8 cellular contexts compared by ENCODE assay signal in genomic region chr22:31749636-31750364, GRCh38.
DNase-seq lines count a peak whose midpoint lies in the region; ATAC-seq and TF ChIP-seq lines count a peak whose summit lies in the region.

TSS of gene PRR14L (minus strand) at chr22:31750132. CDS start at chr22:31738860, 11,272 bp downstream.

- TF ChIP-seq EP300 in Ishikawa (IDR thresholded peaks at IDR 0.05; ENCODE audit: borderline replicate concordance): peak; percentile 83

- TF ChIP-seq RAD21 in Ishikawa (IDR thresholded peaks at IDR 0.05; ENCODE audit: low read depth): no peak

- peak; percentile 91 for DNase-seq in DMS114 treated with DMSO at 0.1 percent for 48 hours (lab: John Stamatoyannopoulos, UW; ENCODE audit: unreplicated experiment)
- peak; percentile 81 for DNase-seq in OCI-M2 (lab: John Stamatoyannopoulos, UW; ENCODE audit: unreplicated experiment)
- DNase-seq in activated T-cell treated with anti-CD3 and anti-CD28 coated beads for 4 hours: peak; percentile 100
- peak; percentile 76 for DNase-seq in epidermal melanocyte (ENCODE audit: insufficient read length, low spot score)
- DNase-seq in middle frontal gyrus (ENCODE audit: extremely low spot score, low spot score): peak; percentile 92
- peak; percentile 99 for DNase-seq in stimulated activated CD8-positive, alpha-beta memory T cell treated with anti-CD3 and anti-CD28 coated beads, Interleukin-2, amount 100 ng/mL, for 1 hour (ENCODE audit: low read depth in 2 of 2)

- peak; percentile 54 for ATAC-seq in GM21576 (IDR thresholded peaks at IDR 0.05; ENCODE audit: unreplicated experiment)

TF ChIP-seq in Ishikawa, 13 proteins besides CTCF, POLR2A, EP300 and RAD21:
- TF ChIP-seq USF1 (IDR thresholded peaks at IDR 0.05) (0 out of 2 replicates have a peak, but pooled peaks have one; percentile 28), YY1 (IDR thresholded peaks at IDR 0.05; ENCODE audit: low read depth) (peak; percentile 68), EGR1 (IDR thresholded peaks at IDR 0.05) (peak; percentile 99), TCF12 (IDR thresholded peaks at IDR 0.05; ENCODE audit: low read depth) (0 out of 2 replicates have a peak, but pooled peaks have one; percentile 54), REST (IDR thresholded peaks at IDR 0.05; ENCODE audit: low read depth) (no peak), FOXM1 (IDR thresholded peaks at IDR 0.05; ENCODE audit: borderline replicate concordance, low read depth) (no peak), CEBPB (IDR thresholded peaks at IDR 0.05) (no peak), ZBTB7A (IDR thresholded peaks at IDR 0.05; ENCODE audit: low read depth) (peak; percentile 73; the same call in 1 of the 2 replicates), CREB1 (IDR thresholded peaks at IDR 0.05; ENCODE audit: low read depth) (no peak), TAF1 (IDR thresholded peaks at IDR 0.05; ENCODE audit: low read depth) (peak; percentile 97), TEAD4 (IDR thresholded peaks at IDR 0.05) (no peak), NFIC (IDR thresholded peaks at IDR 0.05) (0 out of 2 replicates have a peak, but pooled peaks have one; percentile 7)
- TF ChIP-seq, protein P1, sequence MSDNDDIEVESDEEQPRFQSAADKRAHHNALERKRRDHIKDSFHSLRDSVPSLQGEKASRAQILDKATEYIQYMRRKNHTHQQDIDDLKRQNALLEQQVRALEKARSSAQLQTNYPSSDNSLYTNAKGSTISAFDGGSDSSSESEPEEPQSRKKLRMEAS (IDR thresholded peaks at IDR 0.05): peak; percentile 88

Comparison
In these comparisons a context has a peak if more than half of its experiments do, and no peak if none do; other contexts are left out.
1. Peak in every context shown above with its lines: DNase-seq and ATAC-seq.